Comparison of ENCODE assay signal across 9 cellular contexts in the genomic region with DNA sequence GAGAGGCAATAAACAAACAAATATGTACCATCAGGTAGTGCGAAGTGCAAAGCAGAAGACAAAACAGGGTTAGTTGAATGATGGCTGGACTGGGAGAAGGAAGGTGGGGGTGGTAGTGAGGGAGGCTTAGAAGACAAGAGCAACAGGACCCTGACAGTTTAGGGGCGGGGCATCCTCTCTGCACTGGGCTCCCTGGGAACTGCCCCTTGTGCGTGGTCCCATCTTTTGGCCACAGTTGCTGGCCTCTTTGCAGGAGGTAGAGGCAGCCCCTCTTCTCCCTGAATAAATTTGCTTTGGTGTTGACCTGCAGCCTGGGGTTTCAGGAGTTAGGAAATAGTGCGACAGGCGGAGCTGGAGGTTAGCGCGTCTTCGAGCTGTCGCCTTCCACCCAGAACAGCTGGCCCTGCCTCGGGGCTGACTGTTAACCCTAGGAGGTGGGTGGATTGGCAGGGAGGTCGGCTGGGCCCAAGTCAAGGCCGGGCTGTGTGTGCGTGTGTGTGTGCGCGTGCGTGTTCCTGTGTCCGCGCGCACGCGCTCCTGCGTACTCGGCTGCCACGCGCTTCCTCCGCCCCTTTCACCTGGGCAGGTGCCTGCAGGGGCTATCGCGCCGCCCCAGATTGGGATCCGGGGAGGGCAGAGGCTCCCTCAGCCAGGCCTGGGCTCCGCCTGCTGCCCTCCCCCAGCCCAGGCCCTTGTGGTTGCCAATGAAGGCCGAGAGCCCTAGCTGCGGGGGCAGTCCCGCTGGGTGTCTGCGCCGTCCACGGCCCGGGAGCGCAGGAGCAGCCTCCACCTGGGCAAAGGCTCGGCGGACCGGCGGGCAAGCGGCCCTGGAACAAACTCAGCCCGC.
DNase-seq lines count a peak whose midpoint lies in the region; ATAC-seq and TF ChIP-seq lines count a peak whose summit lies in the region.
"Had no signal": no experiment of that assay in that cellular context is flagged by ENCODE, and none has a peak within 500 bp of the region (broad histone marks: within the 10 kb centered on the region; RNA-seq: fewer than 3 reads in every experiment).

No MANE protein-coding gene starts in this region.

- no peaks in the 10 kb centered on the region for H3K27me3 ChIP-seq in right atrium auricular region

- peak overlapping the region; percentile 29 for H3K4me3 ChIP-seq in HFF-Myc (replicated peaks; ENCODE audit: low read depth, low read length)
- H3K4me3 ChIP-seq in right atrium auricular region, result peak overlapping the region; percentile 32 to 48

- no peaks in the 10 kb centered on the region for H3K36me3 Mint-ChIP-seq in WTC11

- no peak overlapping the region for H3K27ac Mint-ChIP-seq in WTC11

- peak; percentile 83 for ATAC-seq in WTC11
- no peak for ATAC-seq in GM21360 (IDR thresholded peaks at IDR 0.05; ENCODE audit: unreplicated experiment)

- TF ChIP-seq CTCF in HFF-Myc (IDR thresholded peaks at IDR 0.05; ENCODE audit: low read depth, low read length, missing control alignments), result no peak
- TF ChIP-seq CTCF in WTC11 (IDR thresholded peaks at IDR 0.05), result no peak
- no peak for TF ChIP-seq CTCF in right atrium auricular region (IDR thresholded peaks at IDR 0.05)

- H3K27me3 Mint-ChIP-seq in WTC11 (ENCODE audit: low read depth), result peaks cover 17% of the 10 kb centered on the region

- CTCF ChIA-PET in WTC11 (lab: Charles Lee), result interaction anchor here (0.6 to 2.4 kb wide), 10 partner anchors 8 to 586 kb away, joined by 3 to 27 read pairs (median 3); a partner anchor contains a TSS

- POLR2A ChIA-PET in WTC11 (lab: Charles Lee), result no interaction called here

- H3K9me3 ChIP-seq in right atrium auricular region, result no peaks in the 10 kb centered on the region

- H3K4me1 Mint-ChIP-seq in WTC11, result peaks cover 25% of the 10 kb centered on the region

- H3K4me3 Mint-ChIP-seq in WTC11, result peak overlapping the region; percentile 74

- no peak for DNase-seq in HFF-Myc (ENCODE audit: extremely low read depth, low read depth)
- peak; percentile 64 for DNase-seq in WTC11 (ENCODE audit: low spot score)
- DNase-seq in right atrium auricular region (ENCODE audit: low spot score), result no peak
- peak; percentile 77 for DNase-seq in retina
- no peak for DNase-seq in effector CD4-positive, alpha-beta T cell
- no peak for DNase-seq in NCI-H1694 (lab: John Stamatoyannopoulos, UW)
- no peak for DNase-seq in NOMO-1 (lab: John Stamatoyannopoulos, UW; ENCODE audit: unreplicated experiment in 2 of 2)
- DNase-seq: activated CD4-positive, alpha-beta T cell treated with anti-CD3 and anti-CD28 coated beads for 1 hour had no signal

- no peaks in the 10 kb centered on the region for H3K36me3 ChIP-seq in right atrium auricular region

- no peak overlapping the region for H3K27ac ChIP-seq in right atrium auricular region

- H3K9me3 Mint-ChIP-seq in WTC11, result no peaks in the 10 kb centered on the region

- peaks cover 0 to 16% of the 10 kb centered on the region in 2 donors for H3K4me1 ChIP-seq in right atrium auricular region

TF ChIP-seq in WTC11, 78 proteins besides CTCF, POLR2A, EP300 and RAD21 (continues in another document):
- TF ChIP-seq ELF4 (CRISPR knock-in tag; IDR thresholded peaks at IDR 0.05; ENCODE audit: low read depth) (no peak), GRHL2 (CRISPR knock-in tag; IDR thresholded peaks at IDR 0.05; ENCODE audit: insufficient replicate concordance, severe bottlenecking) (no peak), NFE2L1 (CRISPR knock-in tag; IDR thresholded peaks at IDR 0.05) (0 out of 2 replicates have a peak, but pooled peaks have one; percentile 48), ZNF121 (CRISPR knock-in tag; IDR thresholded peaks at IDR 0.05) (peak; percentile 66), JAZF1 (CRISPR knock-in tag; IDR thresholded peaks at IDR 0.05) (no peak), NFATC4 (CRISPR knock-in tag; IDR thresholded peaks at IDR 0.05) (no peak), RELA (CRISPR knock-in tag; IDR thresholded peaks at IDR 0.05; ENCODE audit: borderline replicate concordance) (0 out of 2 replicates have a peak, but pooled peaks have one; percentile 25), FOXP1 (CRISPR knock-in tag; IDR thresholded peaks at IDR 0.05; ENCODE audit: borderline replicate concordance) (peak; percentile 56; the same call in 1 of the 2 replicates), SMAD4 (CRISPR knock-in tag; IDR thresholded peaks at IDR 0.05) (no peak), IRF2 (CRISPR knock-in tag; IDR thresholded peaks at IDR 0.05; ENCODE audit: borderline replicate concordance, low read depth) (no peak), TEAD4 (CRISPR knock-in tag; IDR thresholded peaks at IDR 0.05) (no peak), ESRRA (CRISPR knock-in tag; IDR thresholded peaks at IDR 0.05; ENCODE audit: borderline replicate concordance) (no peak; the same call in 1 of the 2 replicates), ETV6 (CRISPR knock-in tag; IDR thresholded peaks at IDR 0.05) (peak; percentile 33; the same call in 1 of the 2 replicates), NR3C1 (CRISPR knock-in tag; conservative IDR thresholded peaks at IDR 0.05; ENCODE audit: low read depth) (no peak), NR2C2 (CRISPR knock-in tag; IDR thresholded peaks at IDR 0.05) (no peak)
- TF ChIP-seq, protein P1, sequence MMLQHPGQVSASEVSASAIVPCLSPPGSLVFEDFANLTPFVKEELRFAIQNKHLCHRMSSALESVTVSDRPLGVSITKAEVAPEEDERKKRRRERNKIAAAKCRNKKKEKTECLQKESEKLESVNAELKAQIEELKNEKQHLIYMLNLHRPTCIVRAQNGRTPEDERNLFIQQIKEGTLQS (CRISPR knock-in tag; conservative IDR thresholded peaks at IDR 0.05), result no peak
- TF ChIP-seq, protein P2, sequence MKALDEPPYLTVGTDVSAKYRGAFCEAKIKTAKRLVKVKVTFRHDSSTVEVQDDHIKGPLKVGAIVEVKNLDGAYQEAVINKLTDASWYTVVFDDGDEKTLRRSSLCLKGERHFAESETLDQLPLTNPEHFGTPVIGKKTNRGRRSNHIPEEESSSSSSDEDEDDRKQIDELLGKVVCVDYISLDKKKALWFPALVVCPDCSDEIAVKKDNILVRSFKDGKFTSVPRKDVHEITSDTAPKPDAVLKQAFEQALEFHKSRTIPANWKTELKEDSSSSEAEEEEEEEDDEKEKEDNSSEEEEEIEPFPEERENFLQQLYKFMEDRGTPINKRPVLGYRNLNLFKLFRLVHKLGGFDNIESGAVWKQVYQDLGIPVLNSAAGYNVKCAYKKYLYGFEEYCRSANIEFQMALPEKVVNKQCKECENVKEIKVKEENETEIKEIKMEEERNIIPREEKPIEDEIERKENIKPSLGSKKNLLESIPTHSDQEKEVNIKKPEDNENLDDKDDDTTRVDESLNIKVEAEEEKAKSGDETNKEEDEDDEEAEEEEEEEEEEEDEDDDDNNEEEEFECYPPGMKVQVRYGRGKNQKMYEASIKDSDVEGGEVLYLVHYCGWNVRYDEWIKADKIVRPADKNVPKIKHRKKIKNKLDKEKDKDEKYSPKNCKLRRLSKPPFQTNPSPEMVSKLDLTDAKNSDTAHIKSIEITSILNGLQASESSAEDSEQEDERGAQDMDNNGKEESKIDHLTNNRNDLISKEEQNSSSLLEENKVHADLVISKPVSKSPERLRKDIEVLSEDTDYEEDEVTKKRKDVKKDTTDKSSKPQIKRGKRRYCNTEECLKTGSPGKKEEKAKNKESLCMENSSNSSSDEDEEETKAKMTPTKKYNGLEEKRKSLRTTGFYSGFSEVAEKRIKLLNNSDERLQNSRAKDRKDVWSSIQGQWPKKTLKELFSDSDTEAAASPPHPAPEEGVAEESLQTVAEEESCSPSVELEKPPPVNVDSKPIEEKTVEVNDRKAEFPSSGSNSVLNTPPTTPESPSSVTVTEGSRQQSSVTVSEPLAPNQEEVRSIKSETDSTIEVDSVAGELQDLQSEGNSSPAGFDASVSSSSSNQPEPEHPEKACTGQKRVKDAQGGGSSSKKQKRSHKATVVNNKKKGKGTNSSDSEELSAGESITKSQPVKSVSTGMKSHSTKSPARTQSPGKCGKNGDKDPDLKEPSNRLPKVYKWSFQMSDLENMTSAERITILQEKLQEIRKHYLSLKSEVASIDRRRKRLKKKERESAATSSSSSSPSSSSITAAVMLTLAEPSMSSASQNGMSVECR (CRISPR knock-in tag; IDR thresholded peaks at IDR 0.05; ENCODE audit: borderline replicate concordance), result peak; percentile 56; the same call in 1 of the 2 replicates
- TF ChIP-seq, protein P3, sequence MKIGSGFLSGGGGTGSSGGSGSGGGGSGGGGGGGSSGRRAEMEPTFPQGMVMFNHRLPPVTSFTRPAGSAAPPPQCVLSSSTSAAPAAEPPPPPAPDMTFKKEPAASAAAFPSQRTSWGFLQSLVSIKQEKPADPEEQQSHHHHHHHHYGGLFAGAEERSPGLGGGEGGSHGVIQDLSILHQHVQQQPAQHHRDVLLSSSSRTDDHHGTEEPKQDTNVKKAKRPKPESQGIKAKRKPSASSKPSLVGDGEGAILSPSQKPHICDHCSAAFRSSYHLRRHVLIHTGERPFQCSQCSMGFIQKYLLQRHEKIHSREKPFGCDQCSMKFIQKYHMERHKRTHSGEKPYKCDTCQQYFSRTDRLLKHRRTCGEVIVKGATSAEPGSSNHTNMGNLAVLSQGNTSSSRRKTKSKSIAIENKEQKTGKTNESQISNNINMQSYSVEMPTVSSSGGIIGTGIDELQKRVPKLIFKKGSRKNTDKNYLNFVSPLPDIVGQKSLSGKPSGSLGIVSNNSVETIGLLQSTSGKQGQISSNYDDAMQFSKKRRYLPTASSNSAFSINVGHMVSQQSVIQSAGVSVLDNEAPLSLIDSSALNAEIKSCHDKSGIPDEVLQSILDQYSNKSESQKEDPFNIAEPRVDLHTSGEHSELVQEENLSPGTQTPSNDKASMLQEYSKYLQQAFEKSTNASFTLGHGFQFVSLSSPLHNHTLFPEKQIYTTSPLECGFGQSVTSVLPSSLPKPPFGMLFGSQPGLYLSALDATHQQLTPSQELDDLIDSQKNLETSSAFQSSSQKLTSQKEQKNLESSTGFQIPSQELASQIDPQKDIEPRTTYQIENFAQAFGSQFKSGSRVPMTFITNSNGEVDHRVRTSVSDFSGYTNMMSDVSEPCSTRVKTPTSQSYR (CRISPR knock-in tag; IDR thresholded peaks at IDR 0.05), result 0 out of 2 replicates have a peak, but pooled peaks have one; percentile 57
- TF ChIP-seq, protein P4, sequence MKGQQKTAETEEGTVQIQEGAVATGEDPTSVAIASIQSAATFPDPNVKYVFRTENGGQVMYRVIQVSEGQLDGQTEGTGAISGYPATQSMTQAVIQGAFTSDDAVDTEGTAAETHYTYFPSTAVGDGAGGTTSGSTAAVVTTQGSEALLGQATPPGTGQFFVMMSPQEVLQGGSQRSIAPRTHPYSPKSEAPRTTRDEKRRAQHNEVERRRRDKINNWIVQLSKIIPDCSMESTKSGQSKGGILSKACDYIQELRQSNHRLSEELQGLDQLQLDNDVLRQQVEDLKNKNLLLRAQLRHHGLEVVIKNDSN (CRISPR knock-in tag; IDR thresholded peaks at IDR 0.05), result no peak

Comparison
In these comparisons a context has a peak if more than half of its experiments do, and no peak if none do; other contexts are left out.
1. DNase-seq: peak in WTC11 (single experiment) and retina (single experiment); none in HFF-Myc (single experiment), right atrium auricular region (single experiment), effector CD4-positive, alpha-beta T cell (single experiment), NCI-H1694 (single experiment) and NOMO-1 (0 of 2).